In the genomic region with DNA sequence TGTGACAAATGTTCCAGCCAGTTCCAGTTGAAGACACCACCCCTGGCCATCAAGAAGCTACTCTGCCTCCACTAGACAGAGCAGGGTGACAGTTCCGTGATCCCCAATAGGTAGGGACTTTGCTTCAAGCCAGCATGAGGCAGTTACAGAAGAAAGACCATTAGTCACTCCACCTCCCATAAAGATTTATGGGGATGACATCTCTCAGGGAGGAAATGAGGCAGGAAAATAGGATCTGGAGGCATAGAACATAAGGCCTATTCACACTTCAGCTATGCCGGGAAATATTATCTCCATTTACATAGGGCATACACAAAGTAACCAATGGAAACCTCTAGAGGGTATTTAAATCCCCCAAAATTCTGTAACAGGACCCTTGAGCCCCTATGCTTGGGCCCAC, we compare ENCODE assay signal across 1 cellular context.
TF ChIP-seq lines count a peak whose summit lies in the region.

No MANE protein-coding gene starts in this region.

TF ChIP-seq in endothelial cell of umbilical vein, 7 proteins besides CTCF, POLR2A, EP300 and RAD21:
- TF ChIP-seq POLR2AphosphoS5 (IDR thresholded peaks at IDR 0.05; ENCODE audit: insufficient read depth, low read depth, low read length) (no peak), GATA2 (IDR thresholded peaks at IDR 0.05; ENCODE audit: insufficient read depth, insufficient read length, low read depth, low read length) (no peak), FOS (IDR thresholded peaks at IDR 0.05; ENCODE audit: borderline replicate concordance, insufficient read depth, low read length) (no peak), JUN (IDR thresholded peaks at IDR 0.05; ENCODE audit: borderline replicate concordance, insufficient read depth, insufficient read length, low read depth) (no peak), EZH2 (IDR thresholded peaks at IDR 0.05; ENCODE audit: borderline replicate concordance, low read depth, low read length, severe bottlenecking) (no peak), MYC (IDR thresholded peaks at IDR 0.05; ENCODE audit: low read depth, low read length) (no peak)
- TF ChIP-seq, protein P1, sequence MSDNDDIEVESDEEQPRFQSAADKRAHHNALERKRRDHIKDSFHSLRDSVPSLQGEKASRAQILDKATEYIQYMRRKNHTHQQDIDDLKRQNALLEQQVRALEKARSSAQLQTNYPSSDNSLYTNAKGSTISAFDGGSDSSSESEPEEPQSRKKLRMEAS (IDR thresholded peaks at IDR 0.05; ENCODE audit: insufficient read depth, insufficient read length): no peak
